Comparison of ENCODE assay signal across 16 cellular contexts in the genomic region with DNA sequence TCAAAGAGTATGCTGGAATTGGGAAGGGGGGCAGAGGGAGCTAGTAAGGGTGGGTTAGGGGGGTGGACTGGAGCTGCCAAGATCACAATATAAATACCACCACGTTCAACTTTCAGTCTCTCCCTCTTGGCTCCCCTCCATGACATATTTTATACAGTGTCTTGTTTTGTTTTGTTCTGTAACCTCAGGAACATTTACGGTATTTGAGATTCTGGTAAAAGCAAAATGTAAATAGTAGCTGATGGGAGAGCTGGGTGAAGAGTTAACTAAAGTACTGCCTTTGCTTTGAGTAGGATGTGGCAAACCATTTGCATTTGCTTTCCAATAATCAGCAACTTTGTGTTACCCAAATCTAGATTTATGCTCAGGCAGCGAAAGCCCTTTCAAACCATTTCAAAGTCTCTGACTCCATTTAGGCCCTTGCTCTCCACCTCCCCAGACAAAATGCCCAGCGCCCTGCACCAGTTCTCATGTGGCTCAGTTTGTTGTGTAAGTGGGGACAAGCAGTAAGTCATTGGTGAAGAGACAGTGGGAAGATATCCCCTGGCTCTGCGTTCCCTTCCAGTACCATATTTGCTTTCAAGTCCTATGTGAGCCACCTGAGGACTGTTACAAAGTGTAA. TPM values are rescaled to one million over a fixed set of nuclear protein-coding genes. Genes with fewer than 3 reads are reported as not detected.
DNase-seq lines count a peak whose midpoint lies in the region; ATAC-seq, FAIRE-seq and TF ChIP-seq lines count a peak whose summit lies in the region.
"Had no signal": no experiment of that assay in that cellular context is flagged by ENCODE, and none has a peak within 500 bp of the region (broad histone marks: within the 10 kb centered on the region; RNA-seq: fewer than 3 reads in every experiment).

No MANE protein-coding gene starts in this region.

- DNase-seq in GM23338 (ENCODE audit: low spot score) (no peak), amniotic epithelial cell (ENCODE audit: low read depth) (peak; percentile 48), kidney (no peak), upper lobe of left lung (no peak), GM19240 (ENCODE audit: insufficient read length, low spot score) (no peak)
- DNase-seq: activated CD4-positive, alpha-beta T cell treated with anti-CD3 and anti-CD28 coated beads for 4 hours; NCI-H2107; nucleus accumbens; T-helper 1 cell had no signal

- no peaks in the 10 kb centered on the region for H3F3A ChIP-seq in GM23338 (replicated peaks; ENCODE audit: low read depth)

- H3K27ac ChIP-seq in GM23338 (ENCODE audit: low read depth) (no peak overlapping the region), gastroesophageal sphincter (peak overlapping the region; percentile 47 to 72 (median 68)), rectal smooth muscle tissue (ENCODE audit: low read depth, low read length) (peak overlapping the region; percentile 80), kidney (ENCODE audit: low read depth in 2 of 2, low read length in 2 of 2) (no peak overlapping the region), upper lobe of left lung (no peak overlapping the region)
- H3K27ac ChIP-seq: foreskin keratinocyte had no signal

- H3K27me3 ChIP-seq in GM23338 (ENCODE audit: insufficient read depth) (no peaks in the 10 kb centered on the region), gastroesophageal sphincter (no peaks in the 10 kb centered on the region), rectal smooth muscle tissue (ENCODE audit: control insufficient read depth, insufficient read depth, low read length) (no peaks in the 10 kb centered on the region), upper lobe of left lung (no peaks in the 10 kb centered on the region)
- H3K27me3 ChIP-seq: foreskin keratinocyte had no signal

- no peaks in the 10 kb centered on the region for H3K27me3 Mint-ChIP-seq in GM23338 (ENCODE audit: insufficient read depth, low read depth, poor library complexity)
- H3K27me3 Mint-ChIP-seq: stimulated activated memory B cell treated with anti-CD40 and anti-IgM and Interleukin-4, amounts not matched to agents 10 μg/mL and 1 μg/mL and 100 μg/mL, for 72 hours had no signal

- H3K4me1 Mint-ChIP-seq in GM23338 = peaks cover 33% of the 10 kb centered on the region
- H3K4me1 Mint-ChIP-seq: CD14-positive monocyte had no signal

- H3K27ac Mint-ChIP-seq in GM23338 = peak overlapping the region; percentile 72; the same call in 1 of the 2 replicates
- H3K27ac Mint-ChIP-seq: activated T-helper 1 cell treated with anti-CD3 and anti-CD28 coated beads, Interleukin-12 subunit alpha, Interleukin-12 subunit beta, Interleukin-2, Interleukin-4 antibody, amounts not matched to agents 30 ng/mL and 10 ng/mL and 1 ng/mL, durations not matched to agents 14 hours and 24 hours and 36 hours; CD14-positive monocyte; stimulated activated memory B cell treated with anti-CD40 and anti-IgM and Interleukin-4, amounts not matched to agents 10 μg/mL and 1 μg/mL and 100 μg/mL, for 72 hours had no signal

- peaks cover 73% of the 10 kb centered on the region for H3K79me2 ChIP-seq in GM23338 (replicated peaks; ENCODE audit: insufficient read depth)

- H3K4me3 ChIP-seq in GM23338 (no peak overlapping the region), gastroesophageal sphincter (no peak overlapping the region), rectal smooth muscle tissue (ENCODE audit: low read length) (no peak overlapping the region), kidney (ENCODE audit: low read length in 2 of 2) (no peak overlapping the region), upper lobe of left lung (no peak overlapping the region)

- no peaks in the 10 kb centered on the region for H4K20me1 ChIP-seq in GM23338 (replicated peaks; ENCODE audit: insufficient read depth)

- TF ChIP-seq POLR2A in gastroesophageal sphincter (IDR thresholded peaks at IDR 0.05) = no peak
- TF ChIP-seq POLR2A in upper lobe of left lung (IDR thresholded peaks at IDR 0.05) = no peak

- H3K9me3 Mint-ChIP-seq in GM23338 = peaks cover 7% of the 10 kb centered on the region; the same call in 2 of the 3 replicates

- H3K9ac ChIP-seq in rectal smooth muscle tissue (ENCODE audit: low read length) = no peak overlapping the region
- no peak overlapping the region for H3K9ac ChIP-seq in kidney (ENCODE audit: low read length in 2 of 2)

- ATAC-seq in GM23338 (no peak), gastroesophageal sphincter (no peak), HG03521 (IDR thresholded peaks at IDR 0.05; ENCODE audit: unreplicated experiment) (no peak), upper lobe of left lung (ENCODE audit: low FRiP score in 2 of 2) (no peak)
- ATAC-seq: foreskin keratinocyte; stimulated activated memory B cell treated with anti-CD40 and anti-IgM and Interleukin-4, amounts not matched to agents 10 μg/mL and 1 μg/mL and 100 μg/mL, for 72 hours had no signal

- no peak overlapping the region for H2AFZ ChIP-seq in GM23338

- intact Hi-C loops in kidney (cut with DNase I) = no loop called here

- H3K9me2 ChIP-seq in GM23338 (ENCODE audit: insufficient read depth) = peaks cover 6% of the 10 kb centered on the region; the same call in 1 of the 2 replicates

- peaks cover 41% of the 10 kb centered on the region; the same call in 2 of the 3 replicates for H3K36me3 Mint-ChIP-seq in GM23338 (ENCODE audit: low read depth)
- H3K36me3 Mint-ChIP-seq: CD14-positive monocyte; stimulated activated memory B cell treated with anti-CD40 and anti-IgM and Interleukin-4, amounts not matched to agents 10 μg/mL and 1 μg/mL and 100 μg/mL, for 72 hours had no signal

- FAIRE-seq in kidney (lab: Jason Lieb, UNC) = no peak

- peak overlapping the region; percentile 41; the same call in 1 of the 2 replicates for H3K4me2 ChIP-seq in GM23338

- H3K9me3 ChIP-seq in gastroesophageal sphincter = peaks cover 0 to 4% (median 0%) of the 10 kb centered on the region in 3 donors
- H3K9me3 ChIP-seq in kidney (ENCODE audit: control insufficient read depth in 1 of 2, low read length in 2 of 2) = peaks cover 0 to 5% of the 10 kb centered on the region in 2 donors
- H3K9me3 ChIP-seq in upper lobe of left lung = no peaks in the 10 kb centered on the region

- peaks cover 4% of the 10 kb centered on the region; the same call in 1 of the 2 replicates for H3K36me3 ChIP-seq in GM23338 (ENCODE audit: insufficient read depth)
- no peaks in the 10 kb centered on the region for H3K36me3 ChIP-seq in gastroesophageal sphincter
- H3K36me3 ChIP-seq in rectal smooth muscle tissue (ENCODE audit: control insufficient read depth, insufficient read depth, low read length) = no peaks in the 10 kb centered on the region
- no peaks in the 10 kb centered on the region for H3K36me3 ChIP-seq in kidney (ENCODE audit: control insufficient read depth in 1 of 2, insufficient read depth in 2 of 2, low read length in 2 of 2)
- no peaks in the 10 kb centered on the region for H3K36me3 ChIP-seq in upper lobe of left lung

- WGBS in gastroesophageal sphincter (ENCODE audit: low coverage in 1 of 2), 2 donors = 38 to 61% methylated on average over 4 of the region's 5 CpGs
- 59 to 65% methylated on average over 5 of the region's 5 CpGs for WGBS in upper lobe of left lung, 2 donors

- no peak for TF ChIP-seq CTCF in GM23338 (conservative IDR thresholded peaks at IDR 0.05; ENCODE audit: low read depth in 2 of 2)
- no peak for TF ChIP-seq CTCF in gastroesophageal sphincter (IDR thresholded peaks at IDR 0.05)
- TF ChIP-seq CTCF in kidney (IDR thresholded peaks at IDR 0.05; ENCODE audit: borderline replicate concordance, extremely low read depth, insufficient read depth) = no peak
- no peak for TF ChIP-seq CTCF in upper lobe of left lung (IDR thresholded peaks at IDR 0.05)

- H3K4me1 ChIP-seq in GM23338 (ENCODE audit: insufficient read depth) = peaks cover 40% of the 10 kb centered on the region
- H3K4me1 ChIP-seq in gastroesophageal sphincter = peaks cover 7 to 27% (median 8%) of the 10 kb centered on the region in 3 donors
- H3K4me1 ChIP-seq in rectal smooth muscle tissue (ENCODE audit: control insufficient read depth, insufficient read depth, low read length) = peaks cover 15% of the 10 kb centered on the region
- H3K4me1 ChIP-seq in kidney (ENCODE audit: control insufficient read depth in 1 of 2, insufficient read depth in 1 of 2, low read depth in 1 of 2, low read length in 2 of 2) = no peaks in the 10 kb centered on the region
- peaks cover 3 to 16% (median 11%) of the 10 kb centered on the region in 4 donors for H3K4me1 ChIP-seq in upper lobe of left lung
- H3K4me1 ChIP-seq: foreskin keratinocyte had no signal

- TF ChIP-seq EP300 in gastroesophageal sphincter (IDR thresholded peaks at IDR 0.05) (no peak), upper lobe of left lung (IDR thresholded peaks at IDR 0.05) (no peak)

- H3K4me3 Mint-ChIP-seq in GM23338 = no peak overlapping the region
- H3K4me3 Mint-ChIP-seq: activated T-helper 1 cell treated with anti-CD3 and anti-CD28 coated beads, Interleukin-12 subunit alpha, Interleukin-12 subunit beta, Interleukin-2, Interleukin-4 antibody, amounts not matched to agents 30 ng/mL and 10 ng/mL and 1 ng/mL, durations not matched to agents 14 hours and 24 hours and 36 hours; CD14-positive monocyte; stimulated activated memory B cell treated with anti-CD40 and anti-IgM and Interleukin-4, amounts not matched to agents 10 μg/mL and 1 μg/mL and 100 μg/mL, for 72 hours had no signal

TF ChIP-seq in GM23338, 12 proteins besides CTCF, POLR2A, EP300 and RAD21 (continues in another document):
- TF ChIP-seq ZNF331 (CRISPR knock-in tag; IDR thresholded peaks at IDR 0.05; ENCODE audit: low read depth) (no peak), POLR2AphosphoS5 (IDR thresholded peaks at IDR 0.05; ENCODE audit: low read depth) (no peak)

RNA-seq across cellular contexts. Expression of gene IRS1, which starts 17.4 kb away (rescaled TPM):
- 20.4 and 26.2 TPM in 2 replicates for total RNA-seq in GM23338 (2014; rRNA removed; shearing (Covaris generic))
- polyA plus RNA-seq in GM23338 (2016; fragmentation: Nextera tagmentation; extraction: Ambion mirVana) = 6.2 and 6.9 TPM in 2 replicates
- total RNA-seq in gastroesophageal sphincter = 10 to 100 TPM; 17.4 to 39.0 (median 25.3) TPM
- 13.4 TPM for total RNA-seq in kidney
- 4.5 TPM for polyA plus RNA-seq in kidney (ENCODE audit: insufficient read depth, low read depth, low replicate concordance)
- 10 to 100 TPM in 5 of 6 donors, 1 to 10 TPM in 1; 9.3 to 14.3 (median 12.4) TPM for total RNA-seq in upper lobe of left lung

RNA-seq across cellular contexts. Expression of gene RHBDD1, which starts 53.7 kb away (rescaled TPM):
- 13.0 and 16.4 TPM in 2 replicates for total RNA-seq in GM23338 (2014; rRNA removed; shearing (Covaris generic))
- polyA plus RNA-seq in GM23338 (2016; fragmentation: Nextera tagmentation; extraction: Ambion mirVana) = 6.3 and 7.3 TPM in 2 replicates
- 10 to 100 TPM; 22.2 to 35.2 (median 24.7) TPM for total RNA-seq in gastroesophageal sphincter
- total RNA-seq in kidney = 49.9 TPM
- polyA plus RNA-seq in kidney (ENCODE audit: insufficient read depth, low read depth, low replicate concordance) = 8.3 TPM
- total RNA-seq in upper lobe of left lung = 10 to 100 TPM in 5 of 6 donors, 1 to 10 TPM in 1; 2.6 to 40.2 (median 14.5) TPM

Comparison
In these comparisons a context has a peak if more than half of its experiments do, and no peak if none do; other contexts are left out.
1. H3K27ac ChIP-seq: peak in gastroesophageal sphincter (4 of 4) and rectal smooth muscle tissue (single experiment); none in GM23338 (single experiment), kidney (0 of 2) and upper lobe of left lung (0 of 4).